ENCODE assay signal across 8 cellular contexts in genomic region chr5:176237971-176238644, GRCh38. TPM values are rescaled to one million over a fixed set of nuclear protein-coding genes. Genes with fewer than 3 reads are reported as not detected.
DNase-seq lines count a peak whose midpoint lies in the region; ATAC-seq and TF ChIP-seq lines count a peak whose summit lies in the region.
"Not testable (repeated sequence)": the region's sequence is repeated elsewhere in the genome, so short reads cannot be mapped to it uniquely, and the experiment has no call there.

Gene SIMC1, plus strand, starts transcription at chr5:176238424. Its CDS starts 85 bp downstream, at chr5:176238509.

- H3K27me3 ChIP-seq in right lobe of liver, result not testable (repeated sequence)

- WGBS in right lobe of liver (ENCODE audit: insufficient coverage, low coverage, low lambda C conversion rate, missing lambda C conversion rate), result 14% methylated on average over 8 of the region's 81 CpGs

- not testable (repeated sequence) for H3K27ac ChIP-seq in right lobe of liver

- not testable (repeated sequence) for TF ChIP-seq CTCF in right lobe of liver (IDR thresholded peaks at IDR 0.05)

- DNase-seq in AG20443 (ENCODE audit: low spot score) (peak; percentile 74), NCI-H460 (ENCODE audit: extremely low read depth, low read depth) (peak; percentile 9), dermis blood vessel endothelial cell (peak; percentile 22), right lobe of liver (peak; percentile 52 to 66 (median 63))
- DNase-seq in activated CD8-positive, alpha-beta memory T cell treated with anti-CD3 and anti-CD28 coated beads for 24 hours, result peak; percentile 81
- peak; percentile 33 for DNase-seq in stimulated activated CD4-positive, alpha-beta T cell treated with anti-CD3 and anti-CD28 coated beads, Interleukin-1b, Interleukin-23, amount 100 ng/mL, for 48 hours

- H3K36me3 ChIP-seq in right lobe of liver, result not testable (repeated sequence)

- not testable (repeated sequence) for H3K4me1 ChIP-seq in right lobe of liver

- H3K4me3 ChIP-seq in right lobe of liver, result peak within 1 kb of the TSS; percentile 43 to 58 (median 52)

- not testable (repeated sequence) for TF ChIP-seq POLR2A in right lobe of liver (IDR thresholded peaks at IDR 0.05)

- ATAC-seq in GM19043 (IDR thresholded peaks at IDR 0.05; ENCODE audit: low read depth, unreplicated experiment), result peak; percentile 47
- peak; percentile 66 for ATAC-seq in HG02981 (IDR thresholded peaks at IDR 0.05; ENCODE audit: unreplicated experiment)
- peak; percentile 79 to 86 (median 83) for ATAC-seq in right lobe of liver

- intact Hi-C loops in right lobe of liver (cut with DNase I), result not testable (repeated sequence)

- H3K9me3 ChIP-seq in right lobe of liver, result not testable (repeated sequence)

RNA-seq across cellular contexts. Expression of gene SIMC1, which starts in this region (rescaled TPM):
- 9.7 and 12.8 TPM in 2 replicates for total RNA-seq in NCI-H460 (2014; rRNA removed; shearing (Covaris generic))
- 6.8 and 10.6 TPM in 2 replicates for polyA plus RNA-seq in NCI-H460 (2014; cell fraction: nucleus; rRNA removed)
- total RNA-seq in dermis blood vessel endothelial cell (1.5 and 3.9 TPM in 2 replicates), right lobe of liver (10 to 100 TPM in 4 of 6 experiments, 1 to 10 TPM in 2; 7.0 to 21.7 (median 11.2) TPM)

Comparison
In these comparisons a context has a peak if more than half of its experiments do, and no peak if none do; other contexts are left out.
1. DNase-seq: peak in every context shown above with its lines; median percentile 81 in activated CD8-positive, alpha-beta memory T cell treated with anti-CD3 and anti-CD28 coated beads for 24 hours; 74 in AG20443; 63 in right lobe of liver; 33 in stimulated activated CD4-positive, alpha-beta T cell treated with anti-CD3 and anti-CD28 coated beads, Interleukin-1b, Interleukin-23, amount 100 ng/mL, for 48 hours; 22 in dermis blood vessel endothelial cell; 9 in NCI-H460.